In genomic region chr3:47802734-47803477, GRCh38 we compare ENCODE assay signal across 8 cellular contexts. TPM values are rescaled to one million over a fixed set of nuclear protein-coding genes. Genes with fewer than 3 reads are reported as not detected.
DNase-seq lines count a peak whose midpoint lies in the region; ATAC-seq and TF ChIP-seq lines count a peak whose summit lies in the region.

TSS of gene DHX30 (plus strand) at chr3:47803138. CDS start at chr3:47810684, 7,546 bp downstream.

- H3K4me1 ChIP-seq in Caco-2 (peaks cover 15% of the 10 kb centered on the region), PC-3 (ENCODE audit: insufficient read depth, low read length) (peaks cover 17% of the 10 kb centered on the region; the same call in 1 of the 2 replicates), mucosa of rectum (ENCODE audit: control insufficient read depth in 2 of 2, insufficient read depth in 2 of 2, low read length in 2 of 2) (peaks cover 13 to 16% of the 10 kb centered on the region in 2 donors)

- POLR2A ChIA-PET in Caco-2 (lab: Charles Lee), result no interaction called here
- POLR2A ChIA-PET in PC-3 (lab: Charles Lee; ENCODE audit: unreplicated experiment), result interaction anchor here (0.6 kb wide), 1 partner anchor 536 kb away, joined by 3 read pairs; no protein-coding TSS in a partner anchor

- H3K27ac ChIP-seq in HL-60 (replicated peaks) (peak within 1 kb of the TSS; percentile 77), PC-3 (ENCODE audit: low read length) (peak within 1 kb of the TSS; percentile 84), mucosa of rectum (ENCODE audit: low read depth in 2 of 2, low read length in 2 of 2) (peak within 1 kb of the TSS; percentile 90 to 95)

- ATAC-seq in GM19463 (IDR thresholded peaks at IDR 0.05; ENCODE audit: unreplicated experiment) (peak; percentile 90), PC-3 (peak; percentile 90)

- peak within 1 kb of the TSS; percentile 89 for H3K4me3 Mint-ChIP-seq in Caco-2 (ENCODE audit: unreplicated experiment)

- peak within 1 kb of the TSS; percentile 98 for H3K4me2 ChIP-seq in PC-3 (ENCODE audit: low read length)

- H3K27me3 ChIP-seq in Caco-2 (replicated peaks; ENCODE audit: control insufficient read depth, insufficient read depth, low read length) (no peaks in the 10 kb centered on the region), HL-60 (ENCODE audit: insufficient read depth, poor library complexity, severe bottlenecking) (no peaks in the 10 kb centered on the region), PC-3 (ENCODE audit: low read length) (no peaks in the 10 kb centered on the region), mucosa of rectum (ENCODE audit: control insufficient read depth in 2 of 2, insufficient read depth in 2 of 2, low read length in 2 of 2) (no peaks in the 10 kb centered on the region)

- CTCF ChIA-PET in Caco-2 (lab: Charles Lee) (no interaction called here), PC-3 (lab: Charles Lee) (interaction anchor here (0.5 kb wide), 1 partner anchor 692 kb away, joined by 3 read pairs; no protein-coding TSS in a partner anchor)

- peak within 1 kb of the TSS; percentile 92 for H3K27ac Mint-ChIP-seq in Caco-2 (ENCODE audit: unreplicated experiment)

- H3K36me3 ChIP-seq in Caco-2 (ENCODE audit: control insufficient read depth, insufficient read depth, low read length), result no peaks in the 10 kb centered on the region
- no peaks in the 10 kb centered on the region; the same call in 1 of the 2 replicates for H3K36me3 ChIP-seq in PC-3 (ENCODE audit: low read depth, low read length)
- H3K36me3 ChIP-seq in mucosa of rectum (ENCODE audit: control insufficient read depth in 2 of 2, insufficient read depth in 2 of 2, low read length in 2 of 2), result no peaks in the 10 kb centered on the region

- H3K9me3 ChIP-seq in Caco-2 (no peaks in the 10 kb centered on the region), PC-3 (ENCODE audit: low read length) (no peaks in the 10 kb centered on the region), mucosa of rectum (ENCODE audit: control insufficient read depth in 2 of 2, low read length in 2 of 2) (no peaks in the 10 kb centered on the region)

- H3K9me3 Mint-ChIP-seq in Caco-2 (ENCODE audit: unreplicated experiment), result no peaks in the 10 kb centered on the region

- no peaks in the 10 kb centered on the region for H3K27me3 Mint-ChIP-seq in Caco-2 (ENCODE audit: insufficient read depth, unreplicated experiment)

- peaks cover 6% of the 10 kb centered on the region for H3K4me1 Mint-ChIP-seq in Caco-2 (ENCODE audit: low read depth, unreplicated experiment)

- H3K79me2 ChIP-seq in PC-3 (ENCODE audit: low read length), result peaks cover 20% of the 10 kb centered on the region

- H3K4me3 ChIP-seq in Caco-2 (ENCODE audit: low read depth, low read length) (peak within 1 kb of the TSS; percentile 50), HL-60 (replicated peaks; ENCODE audit: insufficient read depth, low read length) (peak within 1 kb of the TSS; percentile 87), PC-3 (ENCODE audit: low read length) (peak within 1 kb of the TSS; percentile 96), epithelial cell of proximal tubule (ENCODE audit: low read depth, low read length) (peak within 1 kb of the TSS; percentile 98), mucosa of rectum (ENCODE audit: low read length in 2 of 2) (peak within 1 kb of the TSS; percentile 81 to 83)

- no peaks in the 10 kb centered on the region for H3F3A ChIP-seq in PC-3 (ENCODE audit: low read length, unreplicated experiment)

- DNase-seq in Caco-2 (peak; percentile 84 to 89), HL-60 (ENCODE audit: low read depth in 1 of 2, low spot score in 1 of 2) (peak; percentile 69 to 84), PC-3 (peak; percentile 83), epithelial cell of proximal tubule (ENCODE audit: low read depth) (no peak)
- peak; percentile 87 for DNase-seq in activated T-cell treated with anti-CD3 and anti-CD28 coated beads, Interleukin-2, amount 50 U/mL, for 1 hour
- DNase-seq in stimulated activated CD8-positive, alpha-beta memory T cell treated with anti-CD3 and anti-CD28 coated beads, Interleukin-4, amount 100 ng/mL, for 4 hours (ENCODE audit: low read depth in 2 of 2, low spot score in 1 of 2), result peak; percentile 63 to 68

- H3K9ac ChIP-seq in PC-3 (ENCODE audit: low read length), result peak within 1 kb of the TSS; percentile 87
- peak within 1 kb of the TSS; percentile 81 to 84 for H3K9ac ChIP-seq in mucosa of rectum (ENCODE audit: low read depth in 1 of 2, low read length in 2 of 2)

- H3K9me2 ChIP-seq in PC-3 (replicated peaks; ENCODE audit: low read length), result no peaks in the 10 kb centered on the region

- H4K20me1 ChIP-seq in PC-3 (ENCODE audit: low read length), result no peaks in the 10 kb centered on the region

- peak within 1 kb of the TSS; percentile 99 for H2AFZ ChIP-seq in PC-3 (ENCODE audit: low read length)

- BruUV-seq in Caco-2 (replicated peaks; lab: Mats Ljungman, UMichigan) (no TSS peak), PC-3 (replicated peaks; lab: Mats Ljungman, UMichigan) (no TSS peak)

- peaks cover 12% of the 10 kb centered on the region for H3K36me3 Mint-ChIP-seq in Caco-2 (ENCODE audit: insufficient read depth, unreplicated experiment)

- TF ChIP-seq CTCF in Caco-2 (IDR thresholded peaks at IDR 0.05; ENCODE audit: insufficient read depth in 1 of 2, low read depth in 1 of 2, low read length in 1 of 2, severe bottlenecking in 1 of 2, unreplicated experiment in 1 of 2) (no peak), HL-60 (IDR thresholded peaks at IDR 0.05; ENCODE audit: insufficient read depth, low read length) (no peak), PC-3 (conservative IDR thresholded peaks at IDR 0.05; ENCODE audit: low read depth, low read length) (no peak), epithelial cell of proximal tubule (conservative IDR thresholded peaks at IDR 0.05; ENCODE audit: low read depth, low read length) (no peak)

- intact Hi-C loops in Caco-2 (cut with micrococcal nuclease; ENCODE audit: unreplicated experiment) (loop anchor here (2.0 kb wide), 1 partner anchor 22 kb away; no protein-coding TSS in a partner anchor), PC-3 (cut with micrococcal nuclease) (loop anchor here (5.0 kb wide), 1 partner anchor 291 kb away; the partner anchor contains the start of gene ELP6)

RNA-seq across cellular contexts. Expression of gene DHX30, which starts in this region (rescaled TPM):
- total RNA-seq in Caco-2 (2022) (71.8 and 75.7 TPM in 2 replicates), PC-3 (2014; rRNA removed) (152 and 153 TPM in 2 replicates), epithelial cell of proximal tubule (64.1 and 102 TPM in 2 replicates)
